In the genomic region with DNA sequence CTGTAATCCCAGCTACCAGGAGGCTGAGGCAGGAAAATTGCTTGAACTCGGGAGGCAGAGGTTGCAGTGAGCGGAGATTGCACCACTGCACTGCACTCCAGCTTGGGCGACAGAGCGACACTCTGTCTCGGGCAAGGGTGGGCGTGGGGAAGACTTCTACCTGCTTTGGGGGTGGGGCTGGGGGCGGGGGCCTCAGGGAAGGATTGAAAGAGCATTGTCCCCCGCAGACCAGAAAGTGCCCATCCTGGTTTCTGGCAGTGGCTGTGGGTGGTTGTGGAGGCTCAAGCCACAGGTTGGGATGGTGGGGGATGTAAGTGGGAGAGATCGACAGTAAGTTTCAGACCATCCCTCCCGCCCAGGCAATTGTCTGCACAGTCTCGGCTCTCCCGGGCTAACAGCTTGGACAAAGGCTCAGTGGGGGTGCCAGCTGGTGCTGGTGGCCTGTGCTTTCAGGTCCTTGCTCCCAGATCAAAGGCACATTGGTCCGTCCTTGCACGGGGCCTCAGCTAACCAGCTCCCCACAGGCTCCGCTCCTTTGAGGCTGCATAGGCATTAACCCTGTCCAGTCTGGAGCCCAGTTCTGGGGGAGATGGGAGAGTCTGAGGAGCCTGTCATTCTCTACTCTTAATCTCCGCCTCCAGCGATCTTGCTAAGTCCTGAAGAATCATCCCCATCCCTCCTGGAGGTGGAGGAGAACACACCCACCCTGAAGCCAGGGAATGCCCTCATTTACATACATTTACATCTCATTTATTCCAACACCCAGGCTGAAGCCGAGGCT, we compare ENCODE assay signal across 22 cellular contexts. TPM values are rescaled to one million over a fixed set of nuclear protein-coding genes. Genes with fewer than 3 reads are reported as not detected.
DNase-seq lines count a peak whose midpoint lies in the region; ATAC-seq and TF ChIP-seq lines count a peak whose summit lies in the region.
"Had no signal": no experiment of that assay in that cellular context is flagged by ENCODE, and none has a peak within 500 bp of the region (broad histone marks: within the 10 kb centered on the region; RNA-seq: fewer than 3 reads in every experiment).

No MANE protein-coding gene starts in this region.

- H3K4me1 ChIP-seq in iPS-15b (ENCODE audit: control insufficient read depth, insufficient read depth, low read length) (peaks cover 25% of the 10 kb centered on the region), sigmoid colon (no peaks in the 10 kb centered on the region)
- H3K4me1 ChIP-seq: colonic mucosa, psoas muscle, SJSA1, vagina had no signal

- no peak overlapping the region for H3K9ac ChIP-seq in iPS-15b (ENCODE audit: low read depth, low read length)

- ATAC-seq in GM21717 (IDR thresholded peaks at IDR 0.05; ENCODE audit: unreplicated experiment) (no peak), sciatic nerve (no peak)
- ATAC-seq: psoas muscle, T-helper 17 cell had no signal

- no peak overlapping the region for H3K27ac ChIP-seq in sigmoid colon
- H3K27ac ChIP-seq: colonic mucosa, PC-9, psoas muscle, SJSA1, vagina had no signal

- no peaks in the 10 kb centered on the region for H3K36me3 ChIP-seq in iPS-15b (ENCODE audit: control insufficient read depth, insufficient read depth, low read length)
- H3K36me3 ChIP-seq in sigmoid colon = no peaks in the 10 kb centered on the region
- H3K36me3 ChIP-seq: colonic mucosa, MG63, SJSA1, vagina had no signal

- no peak for TF ChIP-seq EP300 in sigmoid colon (IDR thresholded peaks at IDR 0.05)

- H3K27me3 ChIP-seq in iPS-15b (ENCODE audit: control insufficient read depth, insufficient read depth, low read length) (no peaks in the 10 kb centered on the region), sigmoid colon (peaks cover 0 to 7% (median 0%) of the 10 kb centered on the region in 3 donors)
- H3K27me3 ChIP-seq: colonic mucosa, MG63, SJSA1, vagina had no signal

- DNase-seq in activated effector memory CD4-positive, alpha-beta T cell treated with anti-CD3 and anti-CD28 coated beads, Interleukin-2, amount 50 U/mL, for 16 hours = peak; percentile 45
- no peak for DNase-seq in activated effector memory CD4-positive, alpha-beta T cell treated with Interleukin-2 at 50 U/mL for 16 hours
- DNase-seq in NCI-H345 treated with DMSO at 0.1 percent for 48 hours (lab: John Stamatoyannopoulos, UW; ENCODE audit: unreplicated experiment) (peak; percentile 21), sigmoid colon (peak; percentile 46), sciatic nerve (ENCODE audit: low spot score) (no peak)
- no peak for DNase-seq in activated naive CD4-positive, alpha-beta T cell treated with anti-CD3 and anti-CD28 coated beads, Interleukin-2, amount 50 U/mL, for 16 hours
- DNase-seq: activated B cell treated with CpG ODN at 0.5 μM for 24 hours; activated T-cell treated with anti-CD3 and anti-CD28 coated beads, Interleukin-2, amount 50 U/mL, for 48 hours; C1 segment of cervical spinal cord; colonic mucosa; GOT3; MG63; NCI-H2029; NCI-H524; PC-9; psoas muscle; stimulated activated CD4-positive, alpha-beta T cell treated with anti-CD3 and anti-CD28 coated beads, Interleukin-12 subunit alpha, Interleukin-12 subunit beta, amount 100 ng/mL, for 4 hours; T-helper 17 cell had no signal

- 60 to 75% methylated on average over 18 of the region's 18 CpGs for WGBS in sigmoid colon, 2 donors

- TF ChIP-seq POLR2A in sigmoid colon (IDR thresholded peaks at IDR 0.05) = no peak

- no peak for TF ChIP-seq CTCF in sigmoid colon (IDR thresholded peaks at IDR 0.05)

- intact Hi-C loops in sigmoid colon (cut with DNase I) = no loop called here
- intact Hi-C loops in sciatic nerve (cut with DNase I) = loop anchor here (10.0 kb wide), 1 partner anchor 116 kb away; no protein-coding TSS in a partner anchor

- H3K4me3 ChIP-seq in iPS-15b (ENCODE audit: low read depth, low read length) = peak overlapping the region; percentile 22
- no peak overlapping the region for H3K4me3 ChIP-seq in sigmoid colon
- H3K4me3 ChIP-seq: colonic mucosa, MG63, PC-9, psoas muscle, SJSA1, vagina had no signal

- H3K9me3 ChIP-seq in iPS-15b (ENCODE audit: control insufficient read depth, insufficient read depth, low read length) = no peaks in the 10 kb centered on the region
- H3K9me3 ChIP-seq in sigmoid colon = no peaks in the 10 kb centered on the region
- H3K9me3 ChIP-seq: colonic mucosa, MG63, psoas muscle, SJSA1, vagina had no signal

RNA-seq across cellular contexts. Expression of a gene that starts 8.6 kb away (rescaled TPM):
- total RNA-seq in sigmoid colon = 1 to 10 TPM in 1 of 4 donors, under 1 TPM in 3; 0.33 to 1.9 (median 0.77) TPM
- under 1 TPM; under 0.01 to 0.51 (median 0.23) TPM for polyA plus RNA-seq in sigmoid colon
- 2.7 TPM for total RNA-seq in sciatic nerve
- total RNA-seq: activated B cell treated with CpG ODN at 0.5 μM for 24 hours had no signal

Comparison
In these comparisons a context has a peak if more than half of its experiments do, and no peak if none do; other contexts are left out.
1. DNase-seq: peak in activated effector memory CD4-positive, alpha-beta T cell treated with anti-CD3 and anti-CD28 coated beads, Interleukin-2, amount 50 U/mL, for 16 hours (single experiment), NCI-H345 treated with DMSO at 0.1 percent for 48 hours (single experiment) and sigmoid colon (single experiment); none in activated effector memory CD4-positive, alpha-beta T cell treated with Interleukin-2 at 50 U/mL for 16 hours (single experiment), activated naive CD4-positive, alpha-beta T cell treated with anti-CD3 and anti-CD28 coated beads, Interleukin-2, amount 50 U/mL, for 16 hours (single experiment) and sciatic nerve (single experiment).